ENCODE assay signal across 15 cellular contexts in genomic region chr16:27168790-27169189, GRCh38. TPM values are rescaled to one million over a fixed set of nuclear protein-coding genes. Genes with fewer than 3 reads are reported as not detected.
DNase-seq lines count a peak whose midpoint lies in the region; ATAC-seq, FAIRE-seq and TF ChIP-seq lines count a peak whose summit lies in the region.
"Had no signal": no experiment of that assay in that cellular context is flagged by ENCODE, and none has a peak within 500 bp of the region (broad histone marks: within the 10 kb centered on the region; RNA-seq: fewer than 3 reads in every experiment).

No MANE protein-coding gene starts in this region.

- H3K36me3 ChIP-seq in DND-41 (ENCODE audit: insufficient read depth, low read length): no peaks in the 10 kb centered on the region

- H4K20me1 ChIP-seq in DND-41 (ENCODE audit: insufficient read depth, low read length): no peaks in the 10 kb centered on the region

- H3K27me3 ChIP-seq in DND-41 (ENCODE audit: insufficient read depth, low read length, poor library complexity): no peaks in the 10 kb centered on the region

- peaks cover 11% of the 10 kb centered on the region for H3K36me3 Mint-ChIP-seq in activated CD4-positive, alpha-beta memory T cell treated with anti-CD3 and anti-CD28 coated beads, Interleukin-2, amount 10 ng/mL, durations not matched to agents 7 days and 5 days (ENCODE audit: low read depth)

- peak; percentile 4 for DNase-seq in NCI-H748 (lab: John Stamatoyannopoulos, UW; ENCODE audit: unreplicated experiment)
- no peak for DNase-seq in NCI-H748 treated with DMSO at 0.1 percent for 48 hours (lab: John Stamatoyannopoulos, UW)
- no peak for DNase-seq in A549 (ENCODE audit: low read depth in 1 of 2, low spot score in 1 of 2)
- DNase-seq in DND-41: no peak
- DNase-seq in activated CD4-positive, alpha-beta memory T cell treated with anti-CD3 and anti-CD28 coated beads, Interleukin-2, amount 10 ng/mL, durations not matched to agents 7 days and 5 days: no peak
- DNase-seq in SHP77 treated with DMSO at 0.1 percent for 48 hours (lab: John Stamatoyannopoulos, UW): no peak
- no peak for DNase-seq in stimulated activated CD4-positive, alpha-beta T cell treated with anti-CD3 and anti-CD28 coated beads, Interleukin-4, amount 100 ng/mL, for 4 hours
- DNase-seq: 8988T, NCI-H2107, NCI-H226, Right ventricle myocardium superior had no signal

- peaks cover 56% of the 10 kb centered on the region for H3K4me1 Mint-ChIP-seq in activated CD4-positive, alpha-beta memory T cell treated with anti-CD3 and anti-CD28 coated beads, Interleukin-2, amount 10 ng/mL, durations not matched to agents 7 days and 5 days
- H3K4me1 Mint-ChIP-seq: GM23338 had no signal

- no peak for FAIRE-seq in A549 (lab: Jason Lieb, UNC)
- FAIRE-seq: G401.6 had no signal

- no peak for TF ChIP-seq RAD21 in A549 (conservative IDR thresholded peaks at IDR 0.05 in 1 of 2, IDR thresholded peaks at IDR 0.05 in 1 of 2)

- H3K9ac ChIP-seq in DND-41 (ENCODE audit: low read depth, low read length): no peak overlapping the region
- H3K9ac ChIP-seq: SK-N-SH had no signal

- H3K27ac ChIP-seq in A549 (no peak overlapping the region), DND-41 (ENCODE audit: low read length) (peak overlapping the region; percentile 44; the same call in 1 of the 2 replicates)

- H3K79me2 ChIP-seq in DND-41 (ENCODE audit: insufficient read depth, low read length): no peaks in the 10 kb centered on the region

- ATAC-seq in A549: no peak
- ATAC-seq in DND-41 (ENCODE audit: insufficient read depth, low read depth): no peak
- ATAC-seq in GM18505 (IDR thresholded peaks at IDR 0.05; ENCODE audit: unreplicated experiment): no peak

- no peak for TF ChIP-seq EP300 in A549 (IDR thresholded peaks at IDR 0.05)

- TF ChIP-seq POLR2A in A549 (IDR thresholded peaks at IDR 0.05; ENCODE audit: low read length) (no peak), GM18505 (IDR thresholded peaks at IDR 0.05; ENCODE audit: borderline replicate concordance, extremely low read depth, insufficient read depth, insufficient read length) (no peak)

- H3K4me3 Mint-ChIP-seq in activated CD4-positive, alpha-beta memory T cell treated with anti-CD3 and anti-CD28 coated beads, Interleukin-2, amount 10 ng/mL, durations not matched to agents 7 days and 5 days: no peak overlapping the region
- H3K4me3 Mint-ChIP-seq: GM23338 had no signal

- WGBS in A549 (ENCODE audit: missing lambda C conversion rate): 59% methylated on average over 8 of the region's 8 CpGs

- peaks cover 3% of the 10 kb centered on the region; the same call in 1 of the 3 replicates for H3K9me3 ChIP-seq in A549
- H3K9me3 ChIP-seq in DND-41 (ENCODE audit: insufficient read depth, low read length, severe bottlenecking): peaks cover 4% of the 10 kb centered on the region
- H3K9me3 ChIP-seq: SK-N-SH had no signal

- H3K4me2 ChIP-seq in A549: no peak overlapping the region
- H3K4me2 ChIP-seq in DND-41 (ENCODE audit: insufficient read depth, low read length): peak overlapping the region; percentile 42
- H3K4me2 ChIP-seq: GM23338, SK-N-SH had no signal

- CTCF ChIA-PET in A549 (lab: Yijun Ruan, JAX): interaction anchor here (0.7 to 9.0 kb wide), 8 partner anchors 9 to 66 kb away, joined by 3 to 83 read pairs (median 4); no protein-coding TSS in a partner anchor
- CTCF ChIA-PET in activated CD4-positive, alpha-beta memory T cell treated with anti-CD3 and anti-CD28 coated beads, Interleukin-2, amount 10 ng/mL, durations not matched to agents 7 days and 5 days (lab: Charles Lee): interaction anchor here (1.2 to 4.0 kb wide), 12 partner anchors 9 to 236 kb away, joined by 4 to 38 read pairs (median 8); partner anchors contain the start of gene KDM8

- no peaks in the 10 kb centered on the region for H3K4me1 ChIP-seq in A549
- peaks cover 46% of the 10 kb centered on the region for H3K4me1 ChIP-seq in DND-41 (ENCODE audit: insufficient read depth, low read length)

- H3K27me3 Mint-ChIP-seq in activated CD4-positive, alpha-beta memory T cell treated with anti-CD3 and anti-CD28 coated beads, Interleukin-2, amount 10 ng/mL, durations not matched to agents 7 days and 5 days: peaks cover 10% of the 10 kb centered on the region

- peak overlapping the region; percentile 29 for H3K27ac Mint-ChIP-seq in activated CD4-positive, alpha-beta memory T cell treated with anti-CD3 and anti-CD28 coated beads, Interleukin-2, amount 10 ng/mL, durations not matched to agents 7 days and 5 days
- H3K27ac Mint-ChIP-seq: GM23338 had no signal

- no peak for TF ChIP-seq CTCF in A549 (IDR thresholded peaks at IDR 0.05)
- TF ChIP-seq CTCF in DND-41 (IDR thresholded peaks at IDR 0.05; ENCODE audit: borderline replicate concordance, extremely low read depth, low read length, poor library complexity, severe bottlenecking): no peak

- peaks cover 10% of the 10 kb centered on the region for H3K9me3 Mint-ChIP-seq in activated CD4-positive, alpha-beta memory T cell treated with anti-CD3 and anti-CD28 coated beads, Interleukin-2, amount 10 ng/mL, durations not matched to agents 7 days and 5 days

- POLR2A ChIA-PET in A549 (lab: Yijun Ruan, JAX): no interaction called here
- POLR2A ChIA-PET in activated CD4-positive, alpha-beta memory T cell treated with anti-CD3 and anti-CD28 coated beads, Interleukin-2, amount 10 ng/mL, durations not matched to agents 7 days and 5 days (lab: Charles Lee): interaction anchor here (0.9 to 1.9 kb wide), 6 partner anchors 11 to 199 kb away, joined by 3 to 9 read pairs (median 8); no protein-coding TSS in a partner anchor

- no peak overlapping the region for H2AFZ ChIP-seq in DND-41 (ENCODE audit: low read depth, low read length)

- H3K4me3 ChIP-seq in A549 (no peak overlapping the region), DND-41 (ENCODE audit: low read depth in 1 of 2, low read length in 2 of 2) (no peak overlapping the region)
- H3K4me3 ChIP-seq: GM23338 had no signal

TF ChIP-seq in A549, 52 proteins besides CTCF, POLR2A, EP300 and RAD21:
- TF ChIP-seq BCL3 (IDR thresholded peaks at IDR 0.05) (no peak), ZFP36 (IDR thresholded peaks at IDR 0.05; ENCODE audit: borderline replicate concordance, partially characterized antibody) (peak; percentile 56)
TF ChIP-seq in A549: peak in this region for 1.

RNA-seq across cellular contexts. Expression of gene KDM8, which starts 34.5 kb away (rescaled TPM):
- polyA plus RNA-seq in A549 (2011; rRNA removed) (1.6 and 2.0 TPM in 2 replicates), A549 (2017; fragmentation: RNase III; extraction: RNeasy Plus Mini Kit Qiagen cat#74134 plus additional on column Dnase treatment) (2.3 to 3.0 TPM (median 2.4 TPM) in 3 replicates)
- 2.5 and 2.6 TPM in 2 replicates for polyA plus RNA-seq in A549 (2012; cell fraction: cytosol; rRNA removed)
- polyA plus RNA-seq in A549 (2012; cell fraction: nucleus; rRNA removed): 4.7 and 6.6 TPM in 2 replicates
- polyA minus RNA-seq in A549 (2011; rRNA and poly(A)+ RNA removed): 3.0 and 4.9 TPM in 2 replicates
- 10 to 100 TPM; 12.7 to 14.3 TPM for total RNA-seq in activated CD4-positive, alpha-beta memory T cell treated with anti-CD3 and anti-CD28 coated beads, Interleukin-2, amount 10 ng/mL, durations not matched to agents 7 days and 5 days
